8 cellular contexts compared by ENCODE assay signal in genomic region chr15:60932051-60932915, GRCh38.
DNase-seq lines count a peak whose midpoint lies in the region; ATAC-seq and TF ChIP-seq lines count a peak whose summit lies in the region.

No MANE protein-coding gene starts in this region.

- no peaks in the 10 kb centered on the region for H3K36me3 ChIP-seq in mammary epithelial cell (ENCODE audit: insufficient read depth, low read length)

- H3K79me2 ChIP-seq in mammary epithelial cell (ENCODE audit: insufficient read depth, low read length), result no peaks in the 10 kb centered on the region

- H3K4me3 ChIP-seq in mammary epithelial cell (replicated peaks in 1 of 3; ENCODE audit: insufficient read depth in 1 of 3, low read depth in 2 of 3, low read length in 3 of 3), result peak overlapping the region in 1 of 3 experiments; percentile 23

- H2AFZ ChIP-seq in mammary epithelial cell (ENCODE audit: low read depth, low read length), result no peak overlapping the region

- H3K9ac ChIP-seq in mammary epithelial cell (ENCODE audit: insufficient read depth, low read length), result no peak overlapping the region

- intact Hi-C loops in mammary epithelial cell (cut with micrococcal nuclease), result loop anchor here (1.0 to 5.0 kb wide), 3 partner anchors 346 to 605 kb away; no protein-coding TSS in a partner anchor

- peak; percentile 60 for DNase-seq in GM04503 (ENCODE audit: low read depth)
- DNase-seq in T-helper 9 cell, result peak; percentile 47
- DNase-seq in mammary epithelial cell, result peak; percentile 93
- peak; percentile 49 for DNase-seq in occipital lobe (lab: John Stamatoyannopoulos, UW)
- DNase-seq in mesothelial cell of epicardium (ENCODE audit: low spot score in 2 of 2, unreplicated experiment in 2 of 2), result no peak

- no peak overlapping the region for H3K4me3 Mint-ChIP-seq in mesothelial cell of epicardium

- BruUV-seq in mammary epithelial cell (replicated peaks; lab: Mats Ljungman, UMichigan), result no TSS peak

- TF ChIP-seq CTCF in mammary epithelial cell (conservative IDR thresholded peaks at IDR 0.05 in 1 of 2, IDR thresholded peaks at IDR 0.05 in 1 of 2; ENCODE audit: extremely low read depth in 1 of 2, insufficient read depth in 1 of 2, low read depth in 1 of 2, low read length in 2 of 2) (peak; percentile 68 to 79), mesothelial cell of epicardium (IDR thresholded peaks at IDR 0.05; ENCODE audit: unreplicated experiment) (no peak)

- no peak overlapping the region for H3K27ac ChIP-seq in mammary epithelial cell (ENCODE audit: insufficient read depth, low read depth, low read length)

- no peaks in the 10 kb centered on the region for H3K9me3 ChIP-seq in mammary epithelial cell (replicated peaks; ENCODE audit: insufficient read depth, low read length)

- peaks cover 3% of the 10 kb centered on the region for H3K27me3 ChIP-seq in mammary epithelial cell (ENCODE audit: insufficient read depth, low read length)

- no peaks in the 10 kb centered on the region for H3K36me3 Mint-ChIP-seq in mesothelial cell of epicardium

- dilution Hi-C loops in mammary epithelial cell (cut with HindIII; ENCODE audit: low sequenced_read_pairs), result no loop called here

- CTCF ChIA-PET in mammary epithelial cell (lab: Charles Lee; ENCODE audit: low non-redundant PET), result interaction anchor here (0.6 to 0.7 kb wide), 7 partner anchors 16 to 422 kb away, joined by 3 to 4 read pairs (median 3); no protein-coding TSS in a partner anchor

- no peaks in the 10 kb centered on the region for H4K20me1 ChIP-seq in mammary epithelial cell (ENCODE audit: insufficient read depth, low read length)

- no peak overlapping the region for H3K27ac Mint-ChIP-seq in mesothelial cell of epicardium

- no peak for ATAC-seq in GM18517 (IDR thresholded peaks at IDR 0.05; ENCODE audit: unreplicated experiment)
- ATAC-seq in GM18909 (IDR thresholded peaks at IDR 0.05; ENCODE audit: poor library complexity, unreplicated experiment), result no peak
- ATAC-seq in GM19351 (IDR thresholded peaks at IDR 0.05; ENCODE audit: unreplicated experiment), result no peak

- peaks cover 5% of the 10 kb centered on the region for H3K27me3 Mint-ChIP-seq in mesothelial cell of epicardium (ENCODE audit: low read depth)

- peaks cover 7% of the 10 kb centered on the region for H3K4me1 Mint-ChIP-seq in mesothelial cell of epicardium

- H3K4me1 ChIP-seq in mammary epithelial cell (ENCODE audit: insufficient read depth, low read length), result peaks cover 26% of the 10 kb centered on the region

- H3K4me2 ChIP-seq in mammary epithelial cell (ENCODE audit: insufficient read depth, low read depth, low read length), result peak overlapping the region; percentile 66

- WGBS in mammary epithelial cell (ENCODE audit: low coverage, missing lambda C conversion rate), result 9% methylated on average over 8 of the region's 8 CpGs

- in situ Hi-C loops in mammary epithelial cell (cut with MboI; ENCODE audit: low sequenced_read_pairs in 2 of 2), result loop anchor here in 1 of 2 donors (5.0 to 25.0 kb wide), 2 partner anchors 350 to 905 kb away; no protein-coding TSS in a partner anchor

- H3K9me3 Mint-ChIP-seq in mesothelial cell of epicardium, result no peaks in the 10 kb centered on the region

Comparison
In these comparisons a context has a peak if more than half of its experiments do, and no peak if none do; other contexts are left out.
1. DNase-seq: peak in GM04503 (single experiment), T-helper 9 cell (single experiment), mammary epithelial cell (single experiment) and occipital lobe (single experiment); none in mesothelial cell of epicardium (0 of 2).